8 cellular contexts compared by ENCODE assay signal in genomic region chr20:47353697-47354387, GRCh38. TPM values are rescaled to one million over a fixed set of nuclear protein-coding genes. Genes with fewer than 3 reads are reported as not detected.
DNase-seq lines count a peak whose midpoint lies in the region; ATAC-seq and TF ChIP-seq lines count a peak whose summit lies in the region.

No MANE protein-coding gene starts in this region.

- peaks cover 19% of the 10 kb centered on the region for H3K36me3 Mint-ChIP-seq in CD4-positive, CD25-positive, alpha-beta regulatory T cell

- no peaks in the 10 kb centered on the region for H3K9me3 ChIP-seq in CD4-positive, CD25-positive, alpha-beta regulatory T cell (ENCODE audit: control insufficient read depth in 2 of 2, low read length in 2 of 2)
- no peaks in the 10 kb centered on the region for H3K9me3 ChIP-seq in mammary epithelial cell (replicated peaks; ENCODE audit: insufficient read depth, low read length)
- no peaks in the 10 kb centered on the region for H3K9me3 ChIP-seq in mucosa of rectum (ENCODE audit: control insufficient read depth in 2 of 2, low read length in 2 of 2)

- WGBS in mammary epithelial cell (ENCODE audit: low coverage, missing lambda C conversion rate) = 77% methylated on average over 6 of the region's 6 CpGs

- dilution Hi-C loops in mammary epithelial cell (cut with HindIII; ENCODE audit: low sequenced_read_pairs) = no loop called here

- H3K4me1 ChIP-seq in CD4-positive, CD25-positive, alpha-beta regulatory T cell (ENCODE audit: control insufficient read depth, insufficient read depth, low read length, poor library complexity, severe bottlenecking) = peaks cover 86% of the 10 kb centered on the region
- peaks cover 96% of the 10 kb centered on the region for H3K4me1 ChIP-seq in mammary epithelial cell (ENCODE audit: insufficient read depth, low read length)
- peaks cover 68 to 91% of the 10 kb centered on the region in 2 donors for H3K4me1 ChIP-seq in mucosa of rectum (ENCODE audit: control insufficient read depth in 2 of 2, insufficient read depth in 2 of 2, low read length in 2 of 2)

- H3K9ac ChIP-seq in mammary epithelial cell (ENCODE audit: insufficient read depth, low read length) (peak overlapping the region; percentile 24), mucosa of rectum (ENCODE audit: low read depth in 1 of 2, low read length in 2 of 2) (peak overlapping the region; percentile 72 to 87)

- CTCF ChIA-PET in mammary epithelial cell (lab: Charles Lee; ENCODE audit: low non-redundant PET) = no interaction called here

- peaks cover 23 to 41% (median 27%) of the 10 kb centered on the region in 4 donors for H3K4me1 Mint-ChIP-seq in CD4-positive, CD25-positive, alpha-beta regulatory T cell

- no peaks in the 10 kb centered on the region for H3K27me3 Mint-ChIP-seq in CD4-positive, CD25-positive, alpha-beta regulatory T cell

- in situ Hi-C loops in mammary epithelial cell (cut with MboI; ENCODE audit: low sequenced_read_pairs in 2 of 2) = no loop called here

- no peaks in the 10 kb centered on the region for H4K20me1 ChIP-seq in mammary epithelial cell (ENCODE audit: insufficient read depth, low read length)

- peak overlapping the region; percentile 92 for H3K4me2 ChIP-seq in mammary epithelial cell (ENCODE audit: insufficient read depth, low read depth, low read length)

- ATAC-seq in CD4-positive, CD25-positive, alpha-beta regulatory T cell (ENCODE audit: low read depth in 2 of 2) = no peak
- ATAC-seq in GM21381 (IDR thresholded peaks at IDR 0.05; ENCODE audit: unreplicated experiment) = no peak
- ATAC-seq in HG03520 (IDR thresholded peaks at IDR 0.05; ENCODE audit: unreplicated experiment) = no peak

- H3K27me3 ChIP-seq in CD4-positive, CD25-positive, alpha-beta regulatory T cell (ENCODE audit: control insufficient read depth, insufficient read depth, low read length) = no peaks in the 10 kb centered on the region
- H3K27me3 ChIP-seq in mammary epithelial cell (ENCODE audit: insufficient read depth, low read length) (no peaks in the 10 kb centered on the region), mucosa of rectum (ENCODE audit: control insufficient read depth in 2 of 2, insufficient read depth in 2 of 2, low read length in 2 of 2) (no peaks in the 10 kb centered on the region)

- H3K27ac ChIP-seq in CD4-positive, CD25-positive, alpha-beta regulatory T cell (ENCODE audit: insufficient read depth, low read length, poor library complexity, severe bottlenecking) = no peak overlapping the region
- H3K27ac ChIP-seq in mammary epithelial cell (ENCODE audit: insufficient read depth, low read depth, low read length) (peak overlapping the region; percentile 94), mucosa of rectum (ENCODE audit: low read depth in 2 of 2, low read length in 2 of 2) (peak overlapping the region; percentile 97 to 98)

- no peak for TF ChIP-seq CTCF in mammary epithelial cell (conservative IDR thresholded peaks at IDR 0.05 in 1 of 2, IDR thresholded peaks at IDR 0.05 in 1 of 2; ENCODE audit: extremely low read depth in 1 of 2, insufficient read depth in 1 of 2, low read depth in 1 of 2, low read length in 2 of 2)

- DNase-seq in CD4-positive, CD25-positive, alpha-beta regulatory T cell = no peak
- peak; percentile 47 for DNase-seq in NAMALWA (ENCODE audit: low spot score)
- no peak for DNase-seq in mammary epithelial cell
- no peak for DNase-seq in EL
- DNase-seq in Ammon's horn (ENCODE audit: low spot score) = no peak

- H3K4me3 ChIP-seq in CD4-positive, CD25-positive, alpha-beta regulatory T cell (ENCODE audit: low read depth, low read length) = peak overlapping the region; percentile 93
- H3K4me3 ChIP-seq in mammary epithelial cell (replicated peaks in 1 of 3; ENCODE audit: insufficient read depth in 1 of 3, low read depth in 2 of 3, low read length in 3 of 3) (peak overlapping the region; percentile 38 to 46 (median 45)), mucosa of rectum (ENCODE audit: low read length in 2 of 2) (peak overlapping the region; percentile 59 to 69)

- no peak overlapping the region for H2AFZ ChIP-seq in mammary epithelial cell (ENCODE audit: low read depth, low read length)

- peak overlapping the region; percentile 94 to 96 (median 95) for H3K4me3 Mint-ChIP-seq in CD4-positive, CD25-positive, alpha-beta regulatory T cell

- no TSS peak for BruUV-seq in mammary epithelial cell (replicated peaks; lab: Mats Ljungman, UMichigan)

- peak overlapping the region; percentile 87 to 99 (median 99) for H3K27ac Mint-ChIP-seq in CD4-positive, CD25-positive, alpha-beta regulatory T cell

- peaks cover 4% of the 10 kb centered on the region for H3K36me3 ChIP-seq in CD4-positive, CD25-positive, alpha-beta regulatory T cell (ENCODE audit: control insufficient read depth, insufficient read depth, low read length)
- no peaks in the 10 kb centered on the region for H3K36me3 ChIP-seq in mammary epithelial cell (ENCODE audit: insufficient read depth, low read length)
- H3K36me3 ChIP-seq in mucosa of rectum (ENCODE audit: control insufficient read depth in 2 of 2, insufficient read depth in 2 of 2, low read length in 2 of 2) = peaks cover 2 to 3% of the 10 kb centered on the region in 2 donors

- H3K79me2 ChIP-seq in mammary epithelial cell (ENCODE audit: insufficient read depth, low read length) = peaks cover 77% of the 10 kb centered on the region

- intact Hi-C loops in mammary epithelial cell (cut with micrococcal nuclease) = no loop called here

- H3K9me3 Mint-ChIP-seq in CD4-positive, CD25-positive, alpha-beta regulatory T cell = no peaks in the 10 kb centered on the region

RNA-seq across cellular contexts. Expression of gene ZMYND8, which starts 2.7 kb away (rescaled TPM):
- 47.2 TPM for total RNA-seq in CD4-positive, CD25-positive, alpha-beta regulatory T cell
- 10 to 100 TPM in 1 of 4 donors, 1 to 10 TPM in 3; 7.5 to 10.4 (median 8.2) TPM for polyA plus RNA-seq in CD4-positive, CD25-positive, alpha-beta regulatory T cell
- total RNA-seq in mammary epithelial cell = 10 to 100 TPM; 18.7 to 59.6 TPM
- 26.0 TPM for polyA plus RNA-seq in mammary epithelial cell
- 45.8 TPM for polyA minus RNA-seq in mammary epithelial cell
